In the genomic region with DNA sequence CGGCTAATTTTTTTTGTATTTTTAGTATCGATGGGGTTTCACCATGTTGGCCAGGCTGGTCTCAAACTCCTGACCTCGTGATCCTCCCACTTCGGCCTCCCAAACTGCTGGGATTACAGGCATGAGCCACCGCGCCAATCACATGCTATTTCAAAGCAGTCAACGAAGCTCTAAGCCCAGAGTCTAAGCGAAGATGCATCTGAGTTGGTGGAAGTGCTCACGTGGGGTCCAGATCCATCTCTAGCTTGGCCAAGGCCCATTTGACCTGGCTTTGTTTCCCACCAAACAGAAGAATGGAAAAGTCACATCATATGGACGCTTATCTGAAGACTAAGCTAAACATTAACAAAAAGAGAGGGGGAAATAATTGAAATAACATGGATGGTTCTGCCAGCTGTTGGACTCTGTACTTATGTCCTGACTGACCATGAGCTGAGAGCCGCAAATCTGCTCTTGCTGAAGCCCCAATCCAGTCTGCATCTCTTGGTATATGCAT, we compare ENCODE assay signal across 14 cellular contexts.
"Had no signal": no experiment of that assay in that cellular context is flagged by ENCODE, and none has a peak within 500 bp of the region (broad histone marks: within the 10 kb centered on the region; RNA-seq: fewer than 3 reads in every experiment).

No MANE protein-coding gene starts in this region.

- H3K36me3 ChIP-seq: gastroesophageal sphincter, heart left ventricle, stomach had no signal

- ATAC-seq: activated CD8-positive, alpha-beta T cell treated with anti-CD3 and anti-CD28 coated beads, Interleukin-2, amount 10 ng/mL, durations not matched to agents 7 days and 5 days; activated T-cell treated with anti-CD3 and anti-CD28 coated beads, Interleukin-2, amount 50 U/mL, for 4 hours; esophagus mucosa; gastroesophageal sphincter; heart left ventricle had no signal

- DNase-seq: activated CD4-positive, alpha-beta T cell treated with anti-CD3 and anti-CD28 coated beads, Interleukin-2, amount 10 ng/mL, durations not matched to agents 7 days and 5 days; activated CD8-positive, alpha-beta T cell treated with anti-CD3 and anti-CD28 coated beads, Interleukin-2, amount 10 ng/mL, durations not matched to agents 7 days and 5 days; activated naive CD4-positive, alpha-beta T cell treated with anti-CD3 and anti-CD28 coated beads, Interleukin-2, amount 10 ng/mL, durations not matched to agents 7 days and 5 days; activated T-cell treated with anti-CD3 and anti-CD28 coated beads, Interleukin-2, amount 50 U/mL, for 4 hours; effector CD4-positive, alpha-beta T cell; heart left ventricle; immature natural killer cell; kidney glomerular epithelial cell; stomach; T1000; trophoblast cell had no signal

- FAIRE-seq: astrocyte had no signal

- H3K27ac ChIP-seq: gastroesophageal sphincter, heart left ventricle had no signal

- H3K27me3 ChIP-seq: gastroesophageal sphincter, heart left ventricle, stomach had no signal

- H3K4me3 ChIP-seq: gastroesophageal sphincter, heart left ventricle, stomach had no signal

- H3K9me3 ChIP-seq: gastroesophageal sphincter, heart left ventricle, stomach had no signal
